Comparison of ENCODE assay signal across 16 cellular contexts in genomic region chr4:11366859-11367258, GRCh38.
"Had no signal": no experiment of that assay in that cellular context is flagged by ENCODE, and none has a peak within 500 bp of the region (broad histone marks: within the 10 kb centered on the region; RNA-seq: fewer than 3 reads in every experiment).

No MANE protein-coding gene starts in this region.

- ATAC-seq: Panc1, PC-3 had no signal

- H3K4me2 ChIP-seq: KMS-11, SK-N-SH had no signal

- DNase-seq: Kasumi-1; MM.1S; NCI-H1436; NCI-H2081 treated with DMSO at 0.1 percent for 48 hours; NCI-H2171; NCI-H226; NCI-H510A; NCI-H524 treated with DMSO at 0.1 percent for 48 hours; NCI-H82; NK-92 treated with Interleukin-12 subunit alpha and Interleukin-12 subunit beta, amount 100 ng/mL, for 24 hours; SHP77; SK-N-SH had no signal

- H3K27ac ChIP-seq: KMS-11, RWPE1 had no signal

- H3K9ac ChIP-seq: KMS-11, SK-N-SH had no signal
